In the genomic region with DNA sequence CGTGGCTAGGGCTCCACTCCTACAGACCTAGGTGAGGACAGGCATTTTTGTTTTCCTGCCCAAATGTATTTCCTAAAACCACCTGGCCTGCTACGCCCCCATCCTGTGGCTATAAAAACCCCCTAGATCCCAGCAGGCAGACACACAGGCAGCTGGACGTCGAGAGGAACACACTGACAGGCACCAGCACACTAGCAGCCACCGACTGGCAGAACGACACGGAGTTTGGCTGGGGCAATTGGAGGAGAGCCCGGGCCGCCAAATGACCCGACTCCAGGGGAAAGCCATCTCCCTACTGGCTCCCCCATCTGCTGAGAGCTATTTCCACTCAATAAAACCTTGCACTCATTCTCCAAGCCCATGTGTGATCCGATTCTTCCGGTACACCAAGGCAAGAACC, we compare ENCODE assay signal across 16 cellular contexts.
A peak's percentile ranks its signal among the peaks of the same experiment; 100 is the strongest.
DNase-seq lines count a peak whose midpoint lies in the region; ATAC-seq and TF ChIP-seq lines count a peak whose summit lies in the region.
"Had no signal": no experiment of that assay in that cellular context is flagged by ENCODE, and none has a peak within 500 bp of the region (broad histone marks: within the 10 kb centered on the region; RNA-seq: fewer than 3 reads in every experiment).

No MANE protein-coding gene starts in this region.

- no peak overlapping the region for H3K14ac ChIP-seq in H9 (ENCODE audit: insufficient read depth, low read length)

- H3K79me1 ChIP-seq in H9 (ENCODE audit: insufficient read depth, low read depth, low read length, poor library complexity, severe bottlenecking), result no peaks in the 10 kb centered on the region

- H3K27me3 ChIP-seq in H9 (ENCODE audit: insufficient read depth, low read length), result no peaks in the 10 kb centered on the region

- no peak overlapping the region for H2AK5ac ChIP-seq in H9 (ENCODE audit: insufficient read length, low read length)

- no peak overlapping the region for H2AFZ ChIP-seq in H9 (ENCODE audit: low read length)
- H2AFZ ChIP-seq: GM23248 had no signal

- ATAC-seq in GM18861 (IDR thresholded peaks at IDR 0.05; ENCODE audit: unreplicated experiment), result no peak
- no peak for ATAC-seq in GM19035 (IDR thresholded peaks at IDR 0.05; ENCODE audit: unreplicated experiment)

- no peaks in the 10 kb centered on the region for H3K23me2 ChIP-seq in H9 (ENCODE audit: insufficient read length, low read depth, low read length, poor library complexity, severe bottlenecking)

- H3K23ac ChIP-seq in H9 (ENCODE audit: insufficient read length, low read depth, low read length), result no peak overlapping the region

- H4K8ac ChIP-seq in H9 (replicated peaks; ENCODE audit: insufficient read length, low read depth, low read length), result no peak overlapping the region

- no peak overlapping the region for H2BK12ac ChIP-seq in H9 (ENCODE audit: insufficient read length, low read depth, low read length)

- H2BK15ac ChIP-seq in H9 (ENCODE audit: low read depth, low read length), result no peak overlapping the region

- no peak overlapping the region for H3K4me2 ChIP-seq in H9 (ENCODE audit: insufficient read depth, insufficient read length, low read length)

- H3K9me3 Mint-ChIP-seq in H9 (no peaks in the 10 kb centered on the region), glutamatergic neuron (ENCODE audit: unreplicated experiment) (no peaks in the 10 kb centered on the region)

- H3K36me3 Mint-ChIP-seq in H9 (ENCODE audit: insufficient read depth in 1 of 3, low read depth in 3 of 3), result no peaks in the 10 kb centered on the region
- H3K36me3 Mint-ChIP-seq in glutamatergic neuron (ENCODE audit: unreplicated experiment), result no peaks in the 10 kb centered on the region
- H3K36me3 Mint-ChIP-seq: CD4-positive, alpha-beta memory T cell had no signal

- H3K56ac ChIP-seq in H9 (ENCODE audit: insufficient read length, low read depth, low read length), result no peak overlapping the region

- H3K4me3 Mint-ChIP-seq in H9 (no peak overlapping the region), glutamatergic neuron (ENCODE audit: unreplicated experiment) (no peak overlapping the region)
- H3K4me3 Mint-ChIP-seq: CD4-positive, alpha-beta memory T cell; HFFc6 had no signal

- TF ChIP-seq CTCF in H9 (conservative IDR thresholded peaks at IDR 0.05), result no peak
- TF ChIP-seq CTCF in glutamatergic neuron (IDR thresholded peaks at IDR 0.05; ENCODE audit: partially characterized antibody, unreplicated experiment), result no peak

- no peak overlapping the region for H3K4ac ChIP-seq in H9 (ENCODE audit: low read depth, low read length)

- H3K4me1 ChIP-seq in H9 (ENCODE audit: insufficient read depth, low read length), result no peaks in the 10 kb centered on the region
- H3K4me1 ChIP-seq: HAP-1 had no signal

- H3K4me1 Mint-ChIP-seq in H9 (no peaks in the 10 kb centered on the region; a peak in 1 of 4 replicates), glutamatergic neuron (ENCODE audit: low read depth, unreplicated experiment) (no peaks in the 10 kb centered on the region)
- H3K4me1 Mint-ChIP-seq: CD4-positive, alpha-beta memory T cell had no signal

- H4K91ac ChIP-seq in H9 (ENCODE audit: insufficient read length, low read depth, low read length), result no peak overlapping the region

- H3K79me2 ChIP-seq in H9 (ENCODE audit: insufficient read depth, low read length), result no peaks in the 10 kb centered on the region

- H3K27me3 Mint-ChIP-seq in H9 (ENCODE audit: low read depth) (no peaks in the 10 kb centered on the region), glutamatergic neuron (ENCODE audit: unreplicated experiment) (no peaks in the 10 kb centered on the region)
- H3K27me3 Mint-ChIP-seq: CD4-positive, alpha-beta memory T cell had no signal

- peak; percentile 35 for DNase-seq in H9
- DNase-seq in glutamatergic neuron, result no peak
- DNase-seq in mesenteric fat pad (ENCODE audit: low spot score), result peak; percentile 60
- no peak for DNase-seq in activated effector memory CD4-positive, alpha-beta T cell treated with Interleukin-2 at 50 U/mL for 16 hours
- DNase-seq: C1 segment of cervical spinal cord; Calu3; CD4-positive, alpha-beta memory T cell; COR-L47; DMS53; DMS79 treated with DMSO at 0.1 percent for 48 hours; GF-D8; GM23248; HFFc6 had no signal

- H4K5ac ChIP-seq in H9 (ENCODE audit: insufficient read length, low read depth, low read length), result no peak overlapping the region

- no peak overlapping the region for H3K27ac ChIP-seq in H9 (ENCODE audit: insufficient read length, low read depth, low read length)
- H3K27ac ChIP-seq: GM23248 had no signal

- H3K9ac ChIP-seq in H9 (ENCODE audit: extremely low read depth, insufficient read length, low read length), result no peak overlapping the region
- H3K9ac ChIP-seq: GM23248 had no signal

- WGBS in H9 (ENCODE audit: extremely low coverage, insufficient read length, low lambda C conversion rate), result no CpG with 5 or more reads among the region's 12 CpGs

- H2BK120ac ChIP-seq in H9 (ENCODE audit: low read depth, low read length, poor library complexity, severe bottlenecking), result no peak overlapping the region

- no peak overlapping the region for H2BK20ac ChIP-seq in H9 (ENCODE audit: low read depth, low read length, poor library complexity, severe bottlenecking)

- H4K20me1 ChIP-seq in H9 (ENCODE audit: control insufficient read depth, insufficient read depth, insufficient read length), result no peaks in the 10 kb centered on the region

- no peak overlapping the region for H3T11ph ChIP-seq in H9 (ENCODE audit: low read length)

- no peak overlapping the region for H3K18ac ChIP-seq in H9 (ENCODE audit: insufficient read length, low read depth, low read length)

- no peaks in the 10 kb centered on the region for H3K9me3 ChIP-seq in H9 (ENCODE audit: control insufficient read depth, low read depth, low read length)
- H3K9me3 ChIP-seq: HAP-1 had no signal

- no peak overlapping the region for H2BK5ac ChIP-seq in H9 (ENCODE audit: insufficient read length, low read length)

- H3K27ac Mint-ChIP-seq in H9 (no peak overlapping the region), glutamatergic neuron (ENCODE audit: unreplicated experiment) (peak overlapping the region; percentile 46)
- H3K27ac Mint-ChIP-seq: CD4-positive, alpha-beta memory T cell; HFFc6 had no signal

Comparison
In these comparisons a context has a peak if more than half of its experiments do, and no peak if none do; other contexts are left out.
1. DNase-seq: peak in H9 (single experiment) and mesenteric fat pad (single experiment); none in glutamatergic neuron (single experiment) and activated effector memory CD4-positive, alpha-beta T cell treated with Interleukin-2 at 50 U/mL for 16 hours (single experiment).